16 cellular contexts compared by ENCODE assay signal in genomic region chr3:178308696-178309278, GRCh38.
DNase-seq lines count a peak whose midpoint lies in the region; ATAC-seq, FAIRE-seq and TF ChIP-seq lines count a peak whose summit lies in the region.
"Had no signal": no experiment of that assay in that cellular context is flagged by ENCODE, and none has a peak within 500 bp of the region (broad histone marks: within the 10 kb centered on the region; RNA-seq: fewer than 3 reads in every experiment).

No MANE protein-coding gene starts in this region.

- no peak overlapping the region for H3K27ac Mint-ChIP-seq in HFFc6

- no peak for FAIRE-seq in urothelium cell line (lab: Jason Lieb, UNC)
- FAIRE-seq: GM12892, H1 had no signal

- H3K9me3 ChIP-seq in A673 (ENCODE audit: low read depth, low read length, poor library complexity, severe bottlenecking) (no peaks in the 10 kb centered on the region), Loucy (ENCODE audit: insufficient read depth, low read depth, low read length) (no peaks in the 10 kb centered on the region), adipocyte (ENCODE audit: control insufficient read depth, low read length) (no peaks in the 10 kb centered on the region)

- no TSS peak for BruUV-seq in A673 (replicated peaks; lab: Mats Ljungman, UMichigan)

- no peaks in the 10 kb centered on the region for H4K20me1 ChIP-seq in Loucy (ENCODE audit: insufficient read depth, low read length, poor library complexity, severe bottlenecking)
- H4K20me1 ChIP-seq: BLaER1 treated with 17β-estradiol and CSF1 and Interleukin-3, amounts not matched to agents 10 nM and 100 nM had no signal

- TF ChIP-seq CTCF in A673 (conservative IDR thresholded peaks at IDR 0.05; ENCODE audit: low read depth, low read length) (no peak), Loucy (conservative IDR thresholded peaks at IDR 0.05; ENCODE audit: low read length) (no peak), foreskin keratinocyte (conservative IDR thresholded peaks at IDR 0.05) (no peak), HFFc6 (IDR thresholded peaks at IDR 0.05) (no peak)

- H3K4me2 ChIP-seq in Loucy (ENCODE audit: low read depth, low read length, poor library complexity, severe bottlenecking), result no peak overlapping the region
- H3K4me2 ChIP-seq: BLaER1 treated with 17β-estradiol and CSF1 and Interleukin-3, amounts not matched to agents 10 nM and 100 nM had no signal

- H3K4me3 ChIP-seq in A673 (ENCODE audit: low read depth, low read length, poor library complexity, severe bottlenecking) (no peak overlapping the region), Loucy (ENCODE audit: low read length, poor library complexity, severe bottlenecking) (no peak overlapping the region), adipocyte (ENCODE audit: low read length) (no peak overlapping the region)
- H3K4me3 ChIP-seq: BLaER1 treated with 17β-estradiol and CSF1 and Interleukin-3, amounts not matched to agents 10 nM and 100 nM had no signal

- DNase-seq in A673 (ENCODE audit: low spot score), result peak; percentile 37
- peak; percentile 33 for DNase-seq in adipocyte (ENCODE audit: low read depth)
- peak; percentile 14 to 49 for DNase-seq in foreskin keratinocyte
- no peak for DNase-seq in HFFc6
- no peak for DNase-seq in effector CD8-positive, alpha-beta T cell (lab: John Stamatoyannopoulos, UW)
- DNase-seq in OCI-M2 (lab: John Stamatoyannopoulos, UW; ENCODE audit: unreplicated experiment), result no peak
- DNase-seq in urothelium cell line (ENCODE audit: low spot score), result no peak
- DNase-seq: Kasumi-1, NCI-H1105 treated with DMSO at 0.1 percent for 48 hours, NCI-H187, NCI-H748 treated with DMSO at 0.1 percent for 48 hours had no signal

- H3K27ac ChIP-seq in A673 (ENCODE audit: low read depth, low read length, poor library complexity, severe bottlenecking) (no peak overlapping the region), foreskin keratinocyte (no peak overlapping the region)
- H3K27ac ChIP-seq: BLaER1 treated with 17β-estradiol and CSF1 and Interleukin-3, amounts not matched to agents 10 nM and 100 nM had no signal

- H3K27me3 ChIP-seq in A673 (replicated peaks; ENCODE audit: insufficient read depth, low read depth, low read length, poor library complexity) (no peaks in the 10 kb centered on the region), Loucy (ENCODE audit: insufficient read depth, low read length, poor library complexity, severe bottlenecking) (no peaks in the 10 kb centered on the region), adipocyte (replicated peaks; ENCODE audit: control insufficient read depth, insufficient read depth, low read length) (no peaks in the 10 kb centered on the region), foreskin keratinocyte (no peaks in the 10 kb centered on the region)
- H3K27me3 ChIP-seq: BLaER1 treated with 17β-estradiol and CSF1 and Interleukin-3, amounts not matched to agents 10 nM and 100 nM had no signal

- H2AFZ ChIP-seq in Loucy (ENCODE audit: low read length), result peak overlapping the region; percentile 54; the same call in 1 of the 2 replicates

- H3K36me3 Mint-ChIP-seq in HFFc6 (ENCODE audit: low read depth), result no peaks in the 10 kb centered on the region

- peaks cover 18% of the 10 kb centered on the region for H3K4me1 Mint-ChIP-seq in HFFc6 (ENCODE audit: low read depth)

- H3K4me3 Mint-ChIP-seq in HFFc6, result no peak overlapping the region

- no peak for ATAC-seq in foreskin keratinocyte
- ATAC-seq: Panc1 had no signal

- POLR2A ChIA-PET in A673 (lab: Charles Lee; ENCODE audit: low non-redundant PET), result no interaction called here

- intact Hi-C loops in A673 (cut with micrococcal nuclease; ENCODE audit: unreplicated experiment), result no loop called here

- H3F3A ChIP-seq in Loucy (ENCODE audit: low read depth), result no peaks in the 10 kb centered on the region

- H3K9me3 Mint-ChIP-seq in HFFc6, result no peaks in the 10 kb centered on the region

- no peaks in the 10 kb centered on the region for H3K27me3 Mint-ChIP-seq in HFFc6 (ENCODE audit: insufficient read depth)

- CTCF ChIA-PET in A673 (lab: Charles Lee), result no interaction called here

- no peaks in the 10 kb centered on the region for H3K9me2 ChIP-seq in Loucy (replicated peaks; ENCODE audit: low read depth, low read length)

- no peaks in the 10 kb centered on the region for H3K79me2 ChIP-seq in Loucy (ENCODE audit: insufficient read depth, low read length)

- H3K9ac ChIP-seq in Loucy (ENCODE audit: low read depth, low read length, poor library complexity, severe bottlenecking), result no peak overlapping the region
- no peak overlapping the region for H3K9ac ChIP-seq in adipocyte (ENCODE audit: low read length)
- H3K9ac ChIP-seq: BLaER1 treated with 17β-estradiol and CSF1 and Interleukin-3, amounts not matched to agents 10 nM and 100 nM had no signal

- H3K36me3 ChIP-seq in A673 (ENCODE audit: insufficient read depth, low read length, poor library complexity, severe bottlenecking) (no peaks in the 10 kb centered on the region), Loucy (ENCODE audit: insufficient read depth, low read length) (no peaks in the 10 kb centered on the region), adipocyte (ENCODE audit: control insufficient read depth, insufficient read depth, low read length, severe bottlenecking) (no peaks in the 10 kb centered on the region)
- H3K36me3 ChIP-seq: BLaER1 treated with 17β-estradiol and CSF1 and Interleukin-3, amounts not matched to agents 10 nM and 100 nM had no signal

- H3K4me1 ChIP-seq in A673 (ENCODE audit: insufficient read depth, low read length, poor library complexity, severe bottlenecking) (no peaks in the 10 kb centered on the region), Loucy (ENCODE audit: insufficient read depth, low read length, poor library complexity, severe bottlenecking) (peaks cover 13% of the 10 kb centered on the region), adipocyte (ENCODE audit: control insufficient read depth, insufficient read depth, low read length) (no peaks in the 10 kb centered on the region), foreskin keratinocyte (no peaks in the 10 kb centered on the region)
- H3K4me1 ChIP-seq: BLaER1 treated with 17β-estradiol and CSF1 and Interleukin-3, amounts not matched to agents 10 nM and 100 nM had no signal

Comparison
In these comparisons a context has a peak if more than half of its experiments do, and no peak if none do; other contexts are left out.
1. DNase-seq: peak in A673 (single experiment), adipocyte (single experiment) and foreskin keratinocyte (2 of 2); none in HFFc6 (single experiment), effector CD8-positive, alpha-beta T cell (single experiment), OCI-M2 (single experiment) and urothelium cell line (single experiment).